ENCODE assay signal across 1 cellular context in genomic region chr3:134362670-134363380, GRCh38.
TF ChIP-seq lines count a peak whose summit lies in the region.

No MANE protein-coding gene starts in this region.

TF ChIP-seq in H1, 55 proteins besides CTCF, POLR2A, EP300 and RAD21 (continued from another document):
- TF ChIP-seq SIX5 (IDR thresholded peaks at IDR 0.05; ENCODE audit: low read depth, low read length) (no peak), CBX8 (IDR thresholded peaks at IDR 0.05; ENCODE audit: borderline replicate concordance, low read depth, low read length) (no peak), RNF2 (IDR thresholded peaks at IDR 0.05; ENCODE audit: borderline replicate concordance, low read depth, low read length, missing control alignments, poor library complexity, severe bottlenecking) (no peak), KDM1A (IDR thresholded peaks at IDR 0.05; ENCODE audit: borderline replicate concordance, low read length) (no peak), USF2 (IDR thresholded peaks at IDR 0.05; ENCODE audit: low read length) (no peak)
